ENCODE assay signal across 11 cellular contexts in genomic region chr7:143391462-143392404, GRCh38. TPM values are rescaled to one million over a fixed set of nuclear protein-coding genes. Genes with fewer than 3 reads are reported as not detected.
DNase-seq lines count a peak whose midpoint lies in the region; ATAC-seq, FAIRE-seq and TF ChIP-seq lines count a peak whose summit lies in the region.
"Had no signal": no experiment of that assay in that cellular context is flagged by ENCODE, and none has a peak within 500 bp of the region (broad histone marks: within the 10 kb centered on the region; RNA-seq: fewer than 3 reads in every experiment).

No MANE protein-coding gene starts in this region.

- CTCF ChIA-PET in Panc1 (lab: Charles Lee) = no interaction called here

- peak overlapping the region; percentile 92 for H3K9ac ChIP-seq in mesenchymal stem cell (ENCODE audit: low read length)

- H3K18ac ChIP-seq in mesenchymal stem cell (ENCODE audit: low read depth in 1 of 2, low read length in 2 of 2) = no peak overlapping the region

- POLR2A ChIA-PET in Panc1 (lab: Charles Lee) = interaction anchor here (0.7 kb wide), 1 partner anchor 1132 kb away, joined by 3 read pairs; no protein-coding TSS in a partner anchor

- ATAC-seq in Panc1 = 0 out of 2 replicates have a peak, but pooled peaks have one; percentile 10
- ATAC-seq in thoracic aorta (ENCODE audit: insufficient number of reproducible peaks, low FRiP score, low read depth) = peak; percentile 62
- ATAC-seq in GM21528 (IDR thresholded peaks at IDR 0.05; ENCODE audit: low FRiP score, unreplicated experiment) = no peak

- H4K8ac ChIP-seq in mesenchymal stem cell (ENCODE audit: low read length) = peak overlapping the region; percentile 22

- H3K36me3 ChIP-seq in Panc1 (ENCODE audit: control insufficient read depth, insufficient read depth, low read length) (no peaks in the 10 kb centered on the region; the same call in 1 of the 2 replicates), mesenchymal stem cell (ENCODE audit: control insufficient read depth in 1 of 2, insufficient read depth in 2 of 2, low read depth in 1 of 2, low read length in 2 of 2) (peaks cover 58 to 64% of the 10 kb centered on the region in 2 experiments), thoracic aorta (peaks cover 21% of the 10 kb centered on the region)

- H3K4me3 ChIP-seq in Panc1 (ENCODE audit: low read depth in 2 of 2, low read length in 2 of 2) (no peak overlapping the region), mesenchymal stem cell (ENCODE audit: insufficient read depth in 1 of 2, low read depth in 1 of 2, low read length in 2 of 2) (peak overlapping the region in 1 of 2 experiments; percentile 68), thoracic aorta (peak overlapping the region; percentile 56)

- no peak overlapping the region for H2AFZ ChIP-seq in mesenchymal stem cell (ENCODE audit: low read depth, low read length)

- H3K27ac ChIP-seq in Panc1 (ENCODE audit: low read length) (no peak overlapping the region), mesenchymal stem cell (ENCODE audit: low read length, poor library complexity, severe bottlenecking) (peak overlapping the region; percentile 71), thoracic aorta (peak overlapping the region; percentile 98 to 100)

- H2AK5ac ChIP-seq in mesenchymal stem cell (ENCODE audit: low read length, severe bottlenecking) = peak overlapping the region; percentile 0

- no peak overlapping the region for H3K4ac ChIP-seq in mesenchymal stem cell (ENCODE audit: low read depth in 1 of 2, low read length in 2 of 2)

- peaks cover 9% of the 10 kb centered on the region for H3K79me1 ChIP-seq in mesenchymal stem cell (replicated peaks; ENCODE audit: low read length, poor library complexity, severe bottlenecking)

- intact Hi-C loops in Panc1 (cut with micrococcal nuclease; ENCODE audit: unreplicated experiment) = no loop called here

- H2BK5ac ChIP-seq in mesenchymal stem cell (ENCODE audit: low read depth, low read length, poor library complexity, severe bottlenecking) = no peak overlapping the region

- no peak overlapping the region for H3K4me2 ChIP-seq in mesenchymal stem cell (ENCODE audit: low read length, poor library complexity, severe bottlenecking)

- WGBS in mesenchymal stem cell = 90% methylated on average over 24 of the region's 24 CpGs

- no peaks in the 10 kb centered on the region for H3K27me3 ChIP-seq in Panc1 (ENCODE audit: control insufficient read depth, insufficient read depth, low read length)
- H3K27me3 ChIP-seq in mesenchymal stem cell (ENCODE audit: control insufficient read depth in 1 of 2, insufficient read depth in 1 of 2, low read length in 2 of 2) = no peaks in the 10 kb centered on the region
- H3K27me3 ChIP-seq in thoracic aorta (replicated peaks; ENCODE audit: insufficient read depth) = no peaks in the 10 kb centered on the region

- peak; percentile 70 for FAIRE-seq in endometrium (lab: Jason Lieb, UNC)

- no peak overlapping the region for H2BK15ac ChIP-seq in mesenchymal stem cell (ENCODE audit: low read depth, poor library complexity, severe bottlenecking)

- in situ Hi-C loops in Panc1 (cut with HindIII; ENCODE audit: low pct_unique_long_range_greater_than_20kb, low sequenced_read_pairs) = no loop called here

- no peak overlapping the region for H3K14ac ChIP-seq in mesenchymal stem cell (ENCODE audit: low read length in 2 of 2)

- H2BK12ac ChIP-seq in mesenchymal stem cell (ENCODE audit: low read length in 2 of 2) = no peak overlapping the region

- peak overlapping the region; percentile 22 for H4K91ac ChIP-seq in mesenchymal stem cell (ENCODE audit: low read length)

- no peaks in the 10 kb centered on the region for H3K9me3 ChIP-seq in Panc1 (ENCODE audit: control insufficient read depth, insufficient read depth, low read depth, low read length)
- H3K9me3 ChIP-seq in mesenchymal stem cell (ENCODE audit: control insufficient read depth, low read length) = no peaks in the 10 kb centered on the region
- H3K9me3 ChIP-seq in thoracic aorta = no peaks in the 10 kb centered on the region

- BruUV-seq in Panc1 (replicated peaks; lab: Mats Ljungman, UMichigan) = no TSS peak

- TF ChIP-seq CTCF in Panc1 (IDR thresholded peaks at IDR 0.05) (no peak), thoracic aorta (IDR thresholded peaks at IDR 0.05) (no peak)

- peak overlapping the region; percentile 34 for H2BK120ac ChIP-seq in mesenchymal stem cell (ENCODE audit: low read depth, low read length)

- DNase-seq in Panc1 (ENCODE audit: low read depth, low spot score) = no peak
- peak; percentile 53 for DNase-seq in mesenchymal stem cell
- DNase-seq in thoracic aorta (ENCODE audit: low spot score) = peak; percentile 75
- DNase-seq in activated CD4-positive, alpha-beta T cell treated with anti-CD3 and anti-CD28 coated beads for 1 hour = no peak
- DNase-seq in stimulated activated naive CD4-positive, alpha-beta T cell treated with Interleukin-2 at 50 U/mL for 16 hours (lab: John Stamatoyannopoulos, UW) = no peak
- DNase-seq in NCI-H1105 (lab: John Stamatoyannopoulos, UW) = no peak
- DNase-seq: head of caudate nucleus, NCI-H748 treated with DMSO at 0.1 percent for 48 hours had no signal

- H3K23ac ChIP-seq in mesenchymal stem cell (ENCODE audit: low read length in 2 of 2) = no peak overlapping the region

- H3K4me1 ChIP-seq in Panc1 (ENCODE audit: control insufficient read depth, insufficient read depth, low read length) = no peaks in the 10 kb centered on the region
- H3K4me1 ChIP-seq in mesenchymal stem cell (ENCODE audit: control insufficient read depth, insufficient read depth, low read depth, low read length) = peaks cover 37% of the 10 kb centered on the region
- H3K4me1 ChIP-seq in thoracic aorta (ENCODE audit: control insufficient read depth in 1 of 2, low read depth in 2 of 2) = peaks cover 46 to 92% of the 10 kb centered on the region in 2 donors

RNA-seq across cellular contexts. Expression of gene ZYX, which starts 10.6 kb away (rescaled TPM):
- total RNA-seq in Panc1 (2021; ENCODE audit: unreplicated experiment) (169 TPM), thoracic aorta (100 to 1,000 TPM; 234 to 287 TPM)
- polyA plus RNA-seq in Panc1 (2012; ENCODE audit: insufficient read length) = 257 TPM
- 317 TPM for polyA plus RNA-seq in mesenchymal stem cell (2013, experiment 1 of 2)
- 305 TPM for polyA plus RNA-seq in mesenchymal stem cell (2013, experiment 2 of 2)

RNA-seq across cellular contexts. Expression of gene EPHA1, which starts 16.9 kb away (rescaled TPM):
- 0.39 TPM for total RNA-seq in Panc1 (2021; ENCODE audit: unreplicated experiment)
- polyA plus RNA-seq in Panc1 (2012; ENCODE audit: insufficient read length) = 1.4 TPM
- polyA plus RNA-seq in mesenchymal stem cell (2013, experiment 1 of 2) = 0.10 TPM
- 0.03 TPM for polyA plus RNA-seq in mesenchymal stem cell (2013, experiment 2 of 2)
- total RNA-seq in thoracic aorta = under 1 TPM; 0.41 to 0.49 TPM

RNA-seq across cellular contexts. Expression of gene FAM131B, which starts 29.2 kb away (rescaled TPM):
- total RNA-seq in Panc1 (2021; ENCODE audit: unreplicated experiment) (1.5 TPM), thoracic aorta (1 to 10 TPM; 2.3 to 3.3 TPM)
- polyA plus RNA-seq in Panc1 (2012; ENCODE audit: insufficient read length) = 1.9 TPM
- polyA plus RNA-seq in mesenchymal stem cell (2013, experiment 1 of 2) = 0.28 TPM
- polyA plus RNA-seq in mesenchymal stem cell (2013, experiment 2 of 2) = 0.30 TPM

RNA-seq across cellular contexts. Expression of gene TAS2R60, which starts 51.5 kb away (rescaled TPM):
- total RNA-seq in Panc1 (2021; ENCODE audit: unreplicated experiment) (not detected), thoracic aorta (1 to 10 TPM in 1 of 2 donors, not detected in 1; 8.5 TPM)
- not detected for polyA plus RNA-seq in Panc1 (2012; ENCODE audit: insufficient read length)
- not detected for polyA plus RNA-seq in mesenchymal stem cell (2013, experiment 1 of 2)
- polyA plus RNA-seq in mesenchymal stem cell (2013, experiment 2 of 2) = not detected
- total RNA-seq: activated CD8-positive, alpha-beta memory T cell treated with anti-CD3 and anti-CD28 coated beads for 36 hours had no signal

Comparison
In these comparisons a context has a peak if more than half of its experiments do, and no peak if none do; other contexts are left out.
1. DNase-seq: peak in mesenchymal stem cell (single experiment) and thoracic aorta (single experiment); none in Panc1 (single experiment), activated CD4-positive, alpha-beta T cell treated with anti-CD3 and anti-CD28 coated beads for 1 hour (single experiment), stimulated activated naive CD4-positive, alpha-beta T cell treated with Interleukin-2 at 50 U/mL for 16 hours (single experiment) and NCI-H1105 (single experiment).